ENCODE assay signal across 15 cellular contexts in the genomic region with DNA sequence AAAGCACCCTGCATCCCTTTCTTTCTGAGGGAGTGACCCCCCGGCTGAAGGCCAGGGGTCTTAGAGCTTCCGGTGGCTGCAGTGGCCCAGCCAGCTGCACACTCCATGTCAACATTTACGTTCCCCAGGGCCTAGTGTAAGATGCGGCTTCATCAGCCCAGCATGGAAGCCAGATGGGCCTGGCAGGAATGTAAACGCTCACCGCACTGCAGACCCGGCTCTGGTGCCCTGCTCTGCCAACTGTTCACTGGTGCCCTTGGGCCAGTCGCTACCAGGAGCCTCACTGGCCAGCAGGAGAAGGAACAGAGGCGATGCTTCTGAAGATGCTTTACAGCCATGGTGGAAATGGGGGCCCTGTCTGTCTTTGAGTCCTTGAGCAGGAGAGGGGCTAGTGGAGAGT. TPM values are rescaled to one million over a fixed set of nuclear protein-coding genes. Genes with fewer than 3 reads are reported as not detected.
"Had no signal": no experiment of that assay in that cellular context is flagged by ENCODE, and none has a peak within 500 bp of the region (broad histone marks: within the 10 kb centered on the region; RNA-seq: fewer than 3 reads in every experiment).

No MANE protein-coding gene starts in this region.

- DNase-seq: activated CD4-positive, alpha-beta T cell treated with anti-CD3 and anti-CD28 coated beads, Interleukin-2, amount 50 U/mL, for 48 hours; activated CD4-positive, CD25-positive, alpha-beta regulatory T cell treated with anti-CD3 and anti-CD28 coated beads, Interleukin-2, amount 50 U/mL, for 72 hours; activated naive CD4-positive, alpha-beta T cell treated with Interleukin-2 at 50 U/mL for 16 hours; adrenal gland; islet precursor cell; mammary epithelial cell; naive thymus-derived CD4-positive, alpha-beta T cell; stimulated activated CD4-positive, alpha-beta T cell treated with anti-CD3 and anti-CD28 coated beads, Interleukin-2, amount 100 ng/mL, for 24 hours; stimulated activated naive B cell treated with anti-CD40 and anti-IgM and Interleukin-4, amounts not matched to agents 10 μg/mL and 1 μg/mL and 100 μg/mL, for 72 hours had no signal

- ATAC-seq: left lung; mucosa of descending colon; naive thymus-derived CD4-positive, alpha-beta T cell; stimulated activated naive B cell treated with anti-CD40 and anti-IgM and Interleukin-4, amounts not matched to agents 10 μg/mL and 1 μg/mL and 100 μg/mL, for 72 hours had no signal

- H3K9me3 Mint-ChIP-seq: type B pancreatic cell had no signal

- H3K9ac ChIP-seq: parathyroid adenoma had no signal

- H3K36me3 ChIP-seq: adrenal gland, left lung had no signal

- H3K36me3 Mint-ChIP-seq: naive thymus-derived CD4-positive, alpha-beta T cell; stimulated activated naive B cell treated with anti-CD40 and anti-IgM and Interleukin-4, amounts not matched to agents 10 μg/mL and 1 μg/mL and 100 μg/mL, for 72 hours; type B pancreatic cell had no signal

- H3K27ac ChIP-seq: epithelial cell of prostate, left lung, parathyroid adenoma had no signal

- H3K4me3 ChIP-seq: adrenal gland, left lung, mucosa of descending colon had no signal

- H3K9me3 ChIP-seq: adrenal gland, left lung, mucosa of descending colon had no signal

- H3K27me3 ChIP-seq: adrenal gland had no signal

- H3K27ac Mint-ChIP-seq: type B pancreatic cell had no signal

- H3K4me3 Mint-ChIP-seq: naive thymus-derived CD4-positive, alpha-beta T cell; type B pancreatic cell had no signal

RNA-seq across cellular contexts. Expression of a gene that starts 8.6 kb away (rescaled TPM):
- total RNA-seq: dermis microvascular lymphatic vessel endothelial cell had no signal
